17 cellular contexts compared by ENCODE assay signal in genomic region chr9:96216618-96217017, GRCh38.
"Had no signal": no experiment of that assay in that cellular context is flagged by ENCODE, and none has a peak within 500 bp of the region (broad histone marks: within the 10 kb centered on the region; RNA-seq: fewer than 3 reads in every experiment).

No MANE protein-coding gene starts in this region.

- H3K36me3 Mint-ChIP-seq: activated naive CD8-positive, alpha-beta T cell treated with anti-CD3 and anti-CD28 coated beads for 36 hours; memory B cell; T-cell had no signal

- H3K9me3 ChIP-seq: psoas muscle, thoracic aorta had no signal

- H3K4me3 Mint-ChIP-seq: activated B cell treated with CpG ODN at 0.5 μM for 24 hours; activated CD8-positive, alpha-beta T cell treated with anti-CD3 and anti-CD28 coated beads for 36 hours; activated naive CD8-positive, alpha-beta T cell treated with anti-CD3 and anti-CD28 coated beads for 36 hours; activated T-helper 17 cell treated with anti-CD3 and anti-CD28 coated beads, Interleukin-2, amount 50 U/mL, for 72 hours; memory B cell had no signal

- H3K9me3 Mint-ChIP-seq: activated B cell treated with CpG ODN at 0.5 μM for 24 hours; activated CD8-positive, alpha-beta T cell treated with anti-CD3 and anti-CD28 coated beads for 36 hours; activated naive CD8-positive, alpha-beta T cell treated with anti-CD3 and anti-CD28 coated beads for 36 hours; activated T-helper 17 cell treated with anti-CD3 and anti-CD28 coated beads, Interleukin-2, amount 50 U/mL, for 72 hours; memory B cell; neural crest cell; T-cell had no signal

- H3K27ac Mint-ChIP-seq: activated B cell treated with CpG ODN at 0.5 μM for 24 hours; activated CD8-positive, alpha-beta T cell treated with anti-CD3 and anti-CD28 coated beads for 36 hours; activated naive CD8-positive, alpha-beta T cell treated with anti-CD3 and anti-CD28 coated beads for 36 hours; activated T-helper 17 cell treated with anti-CD3 and anti-CD28 coated beads, Interleukin-2, amount 50 U/mL, for 72 hours; memory B cell had no signal

- H3K27ac ChIP-seq: psoas muscle, thoracic aorta had no signal

- H3K4me3 ChIP-seq: psoas muscle, skin epidermis had no signal

- H3K36me3 ChIP-seq: thoracic aorta had no signal

- DNase-seq: activated B cell treated with CpG ODN at 0.5 μM for 24 hours; activated CD4-positive, alpha-beta T cell treated with anti-CD3 and anti-CD28 coated beads for 4 hours; activated CD8-positive, alpha-beta T cell treated with anti-CD3 and anti-CD28 coated beads for 36 hours; activated naive CD4-positive, alpha-beta T cell; activated naive CD8-positive, alpha-beta T cell treated with anti-CD3 and anti-CD28 coated beads for 36 hours; activated T-cell treated with anti-CD3 and anti-CD28 coated beads, Interleukin-2, amount 50 U/mL, for 1 hour; amniotic stem cell; effector CD4-positive, alpha-beta T cell; psoas muscle; stimulated activated CD4-positive, alpha-beta T cell treated with anti-CD3 and anti-CD28 coated beads, Interleukin-15, amount 100 ng/mL, for 24 hours; stimulated activated CD4-positive, alpha-beta T cell treated with anti-CD3 and anti-CD28 coated beads, Interleukin-2, amount 100 ng/mL, for 48 hours; T-cell had no signal

- ATAC-seq: activated CD8-positive, alpha-beta T cell treated with anti-CD3 and anti-CD28 coated beads for 36 hours; activated T-helper 17 cell treated with anti-CD3 and anti-CD28 coated beads, Interleukin-2, amount 50 U/mL, for 72 hours; psoas muscle; T-cell had no signal
